ENCODE assay signal across 20 cellular contexts in the genomic region with DNA sequence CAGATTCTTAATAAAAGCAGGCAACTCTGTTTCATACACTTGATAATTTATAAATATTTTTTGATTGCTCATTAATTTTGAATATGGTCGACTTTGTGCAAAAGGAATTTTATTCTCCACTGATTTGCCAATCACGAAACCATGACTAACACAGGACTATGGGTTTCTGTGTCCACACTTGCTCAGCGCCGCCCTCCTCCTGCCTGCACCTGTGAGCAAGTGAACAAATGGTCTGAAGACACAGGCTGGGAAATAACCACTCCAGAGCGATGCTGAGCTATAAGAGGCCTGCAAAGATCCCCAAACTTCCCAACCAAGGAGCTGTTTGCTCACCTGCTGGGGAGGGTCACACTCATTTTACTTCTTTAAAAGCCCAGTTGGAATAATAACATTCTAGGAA.
"Had no signal": no experiment of that assay in that cellular context is flagged by ENCODE, and none has a peak within 500 bp of the region (broad histone marks: within the 10 kb centered on the region; RNA-seq: fewer than 3 reads in every experiment).

No MANE protein-coding gene starts in this region.

- H3K4me3 Mint-ChIP-seq: activated CD4-positive, alpha-beta T cell treated with anti-CD3 and anti-CD28 coated beads for 36 hours; activated naive CD4-positive, alpha-beta T cell treated with anti-CD3 and anti-CD28 coated beads, Interleukin-2, amount 50 U/mL, for 24 hours; memory B cell; natural killer cell treated with Interleukin-12 subunit alpha and Interleukin-12 subunit beta and Interleukin-15 and Interleukin-18, amount 100 ng/mL, for 72 hours; T-cell had no signal

- H3K27ac Mint-ChIP-seq: activated CD4-positive, alpha-beta T cell treated with anti-CD3 and anti-CD28 coated beads for 36 hours; memory B cell; T-cell had no signal

- H3K9me3 Mint-ChIP-seq: activated naive CD4-positive, alpha-beta T cell treated with anti-CD3 and anti-CD28 coated beads, Interleukin-2, amount 50 U/mL, for 24 hours; memory B cell; natural killer cell treated with Interleukin-12 subunit alpha and Interleukin-12 subunit beta and Interleukin-15 and Interleukin-18, amount 100 ng/mL, for 72 hours; T-cell had no signal

- ATAC-seq: activated CD4-positive, alpha-beta T cell treated with anti-CD3 and anti-CD28 coated beads for 36 hours; heart right ventricle; left lung; natural killer cell treated with Interleukin-12 subunit alpha and Interleukin-12 subunit beta and Interleukin-15 and Interleukin-18, amount 100 ng/mL, for 72 hours; sciatic nerve; T-cell had no signal

- DNase-seq: activated CD4-positive, alpha-beta T cell treated with anti-CD3 and anti-CD28 coated beads for 36 hours; activated effector memory CD4-positive, alpha-beta T cell treated with Interleukin-2 at 50 U/mL for 16 hours; amygdala; brain microvascular endothelial cell; dorsolateral prefrontal cortex; heart right ventricle; islet precursor cell; left lung; occipital lobe; stimulated activated CD4-positive, alpha-beta T cell treated with anti-CD3 and anti-CD28 coated beads, Interleukin-2, amount 100 ng/mL, for 24 hours; stimulated activated naive CD4-positive, alpha-beta T cell; T-cell; upper lobe of left lung had no signal

- H3K27me3 Mint-ChIP-seq: activated CD4-positive, alpha-beta T cell treated with anti-CD3 and anti-CD28 coated beads for 36 hours; activated naive CD4-positive, alpha-beta T cell treated with anti-CD3 and anti-CD28 coated beads, Interleukin-2, amount 50 U/mL, for 24 hours; memory B cell; natural killer cell treated with Interleukin-12 subunit alpha and Interleukin-12 subunit beta and Interleukin-15 and Interleukin-18, amount 100 ng/mL, for 72 hours; T-cell had no signal

- H3K27ac ChIP-seq: brain microvascular endothelial cell, heart right ventricle, left lung, prostate gland, suprapubic skin, upper lobe of left lung, VCaP had no signal

- H3K4me1 Mint-ChIP-seq: memory B cell had no signal
